In genomic region chr3:98329392-98330124, GRCh38 we compare ENCODE assay signal across 7 cellular contexts. TPM values are rescaled to one million over a fixed set of nuclear protein-coding genes. Genes with fewer than 3 reads are reported as not detected.
DNase-seq lines count a peak whose midpoint lies in the region; ATAC-seq and TF ChIP-seq lines count a peak whose summit lies in the region.

No MANE protein-coding gene starts in this region.

- peak overlapping the region; percentile 35 for H3K9ac ChIP-seq in HUES6 (ENCODE audit: low read length)

- peaks cover 38% of the 10 kb centered on the region for H3K4me1 ChIP-seq in HUES6 (ENCODE audit: control insufficient read depth, insufficient read depth, low read length)
- no peaks in the 10 kb centered on the region for H3K4me1 ChIP-seq in ascending aorta

- H3K27ac ChIP-seq in HUES6 (ENCODE audit: low read depth, low read length), result peak overlapping the region; percentile 8; the same call in 1 of the 2 replicates
- no peak overlapping the region for H3K27ac ChIP-seq in ascending aorta

- H3K27me3 ChIP-seq in HUES6 (ENCODE audit: control insufficient read depth, insufficient read depth, low read length) (no peaks in the 10 kb centered on the region), ascending aorta (no peaks in the 10 kb centered on the region)

- intact Hi-C loops in ascending aorta (cut with DNase I), result loop anchor here (5.0 kb wide), 1 partner anchor 287 kb away; no protein-coding TSS in a partner anchor

- peak; percentile 35 for DNase-seq in GM10248 (ENCODE audit: extremely low spot score)
- DNase-seq in SK-N-DZ (ENCODE audit: low spot score), result peak; percentile 81
- no peak for DNase-seq in ascending aorta (ENCODE audit: low spot score in 2 of 2)
- DNase-seq in hippocampal formation (lab: John Stamatoyannopoulos, UW), result peak; percentile 15 to 60
- DNase-seq in smooth muscle cell of the brain vasculature (ENCODE audit: low read depth, low spot score), result peak; percentile 17

- H3K9me3 ChIP-seq in HUES6 (ENCODE audit: control insufficient read depth, insufficient read depth, low read depth, low read length) (no peaks in the 10 kb centered on the region), ascending aorta (no peaks in the 10 kb centered on the region)

- ATAC-seq in GM21529 (IDR thresholded peaks at IDR 0.05; ENCODE audit: unreplicated experiment), result peak; percentile 71

- POLR2A ChIA-PET in GM10248 (lab: Yijun Ruan, JAX), result no interaction called here

- H3K36me3 ChIP-seq in HUES6 (ENCODE audit: control insufficient read depth, insufficient read depth, low read length) (no peaks in the 10 kb centered on the region), ascending aorta (no peaks in the 10 kb centered on the region)

- H3K4me3 ChIP-seq in HUES6 (ENCODE audit: low read depth, low read length) (no peak overlapping the region), ascending aorta (no peak overlapping the region)

- CTCF ChIA-PET in GM10248 (lab: Yijun Ruan, JAX), result interaction anchor here (0.7 to 3.8 kb wide), 26 partner anchors 8 to 682 kb away, joined by 3 to 70 read pairs (median 4); partner anchors contain the start of gene OR5K4

- TF ChIP-seq CTCF in GM10248 (IDR thresholded peaks at IDR 0.05; ENCODE audit: control extremely low read depth, extremely low read depth, low read depth, missing control alignments), result peak; percentile 74
- peak in 2 of 3 experiments; percentile 32 to 40 for TF ChIP-seq CTCF in ascending aorta (IDR thresholded peaks at IDR 0.05)

RNA-seq across cellular contexts. Expression of gene OR5K4, which starts 24.1 kb away (rescaled TPM):
- polyA plus RNA-seq in SK-N-DZ (2014; cell fraction: cytosol; rRNA removed), result not detected in 2 replicates
- polyA plus RNA-seq in SK-N-DZ (2014; cell fraction: nucleus; rRNA removed), result not detected in 2 replicates
- not detected for total RNA-seq in ascending aorta

RNA-seq across cellular contexts. Expression of gene OR5H2, which starts 47.3 kb away (rescaled TPM):
- not detected in 2 replicates for polyA plus RNA-seq in SK-N-DZ (2014; cell fraction: cytosol; rRNA removed)
- polyA plus RNA-seq in SK-N-DZ (2014; cell fraction: nucleus; rRNA removed), result not detected in 2 replicates
- not detected for total RNA-seq in ascending aorta

Comparison
In these comparisons a context has a peak if more than half of its experiments do, and no peak if none do; other contexts are left out.
1. DNase-seq: peak in GM10248 (single experiment), SK-N-DZ (single experiment), hippocampal formation (2 of 2) and smooth muscle cell of the brain vasculature (single experiment); none in ascending aorta (0 of 2).